Comparison of ENCODE assay signal across 8 cellular contexts in the genomic region with DNA sequence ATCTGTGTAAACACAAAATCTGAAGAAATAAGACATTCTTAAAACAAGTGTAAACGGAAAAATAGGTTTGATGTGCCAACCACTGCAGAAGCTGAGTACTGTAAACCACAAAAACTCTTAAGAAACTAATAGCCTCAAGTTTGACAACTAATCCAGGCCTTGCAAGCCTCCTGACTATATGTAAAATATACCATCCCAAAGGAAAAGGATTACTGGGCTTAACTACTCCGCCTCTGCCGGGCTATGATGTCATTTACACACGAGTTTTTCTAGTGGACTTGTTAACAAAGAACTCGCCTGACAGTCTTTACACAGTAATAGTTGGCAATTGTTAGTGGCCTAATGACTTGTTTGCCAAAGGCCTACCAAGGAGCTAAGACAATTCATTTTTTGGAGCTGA. TPM values are rescaled to one million over a fixed set of nuclear protein-coding genes. Genes with fewer than 3 reads are reported as not detected.
A peak's percentile ranks its signal among the peaks of the same experiment; 100 is the strongest.
DNase-seq lines count a peak whose midpoint lies in the region; ATAC-seq and TF ChIP-seq lines count a peak whose summit lies in the region.

No MANE protein-coding gene starts in this region.

- peaks cover 70% of the 10 kb centered on the region for H3K79me2 ChIP-seq in Karpas-422 (ENCODE audit: low read length)

- ATAC-seq in HG02571 (IDR thresholded peaks at IDR 0.05; ENCODE audit: unreplicated experiment): no peak
- ATAC-seq in HG02759 (IDR thresholded peaks at IDR 0.05; ENCODE audit: unreplicated experiment): no peak

- 0 out of 2 replicates have a peak, but pooled peaks cover 6% of the 10 kb centered on the region for H3K36me3 ChIP-seq in Karpas-422 (ENCODE audit: insufficient read depth, low read length)
- H3K36me3 ChIP-seq in ascending aorta: no peaks in the 10 kb centered on the region

- H3K27me3 ChIP-seq in Karpas-422 (ENCODE audit: low read length) (no peaks in the 10 kb centered on the region), ascending aorta (no peaks in the 10 kb centered on the region)

- H3K4me2 ChIP-seq in Karpas-422 (ENCODE audit: low read depth, low read length, poor library complexity, severe bottlenecking): peak overlapping the region; percentile 93

- H3K9ac ChIP-seq in Karpas-422 (ENCODE audit: low read length): peak overlapping the region; percentile 93

- H3K4me1 ChIP-seq in Karpas-422 (ENCODE audit: low read length): peaks cover 48% of the 10 kb centered on the region
- peaks cover 0 to 29% of the 10 kb centered on the region in 2 donors for H3K4me1 ChIP-seq in ascending aorta

- DNase-seq in D341Med (ENCODE audit: low spot score) (peak; percentile 46), Karpas-422 (no peak), ascending aorta (ENCODE audit: low spot score in 2 of 2) (no peak), kidney tubule cell (ENCODE audit: low spot score) (peak; percentile 20), stromal cell of bone marrow (ENCODE audit: low read depth) (peak; percentile 61), iPS-NIHi7 (ENCODE audit: extremely low spot score) (no peak)

- H3K27ac ChIP-seq in Karpas-422 (ENCODE audit: low read length): no peak overlapping the region
- peak overlapping the region; percentile 98 to 100 for H3K27ac ChIP-seq in ascending aorta

- H3K9me3 ChIP-seq in Karpas-422 (ENCODE audit: low read length) (no peaks in the 10 kb centered on the region), ascending aorta (no peaks in the 10 kb centered on the region)

- TF ChIP-seq CTCF in ascending aorta (IDR thresholded peaks at IDR 0.05): no peak

- H3K4me3 ChIP-seq in Karpas-422 (ENCODE audit: low read length) (peak overlapping the region; percentile 95), ascending aorta (peak overlapping the region; percentile 79 to 98)

- peaks cover 59% of the 10 kb centered on the region for H4K20me1 ChIP-seq in Karpas-422 (ENCODE audit: insufficient read depth, low read depth, low read length)

- no peak overlapping the region for H2AFZ ChIP-seq in Karpas-422 (ENCODE audit: low read length)

- intact Hi-C loops in ascending aorta (cut with DNase I): no loop called here

- no peaks in the 10 kb centered on the region for H3K9me2 ChIP-seq in Karpas-422 (replicated peaks; ENCODE audit: insufficient read depth, low read length)

RNA-seq across cellular contexts. Expression of gene KIF5B, which starts 2.1 kb away (rescaled TPM):
- total RNA-seq in Karpas-422 (2014; rRNA removed; shearing (Covaris generic); ENCODE audit: low replicate concordance): 35.4 and 41.9 TPM in 2 replicates
- 78.1 TPM for total RNA-seq in ascending aorta

Comparison
In these comparisons a context has a peak if more than half of its experiments do, and no peak if none do; other contexts are left out.
1. DNase-seq: peak in D341Med (single experiment), kidney tubule cell (single experiment) and stromal cell of bone marrow (single experiment); none in Karpas-422 (single experiment), ascending aorta (0 of 2) and iPS-NIHi7 (single experiment).